Comparison of ENCODE assay signal across 1 cellular context in genomic region chr14:94165744-94166143, GRCh38.
TF ChIP-seq lines count a peak whose summit lies in the region.

No MANE protein-coding gene starts in this region.

TF ChIP-seq in WTC11, 78 proteins besides CTCF, POLR2A, EP300 and RAD21 (continued from another document):
- TF ChIP-seq FOXP4 (CRISPR knock-in tag; IDR thresholded peaks at IDR 0.05) (no peak), OVOL2 (CRISPR knock-in tag; IDR thresholded peaks at IDR 0.05; ENCODE audit: borderline replicate concordance) (no peak), FOXK1 (CRISPR knock-in tag; IDR thresholded peaks at IDR 0.05) (no peak), ZNF121 (CRISPR knock-in tag; IDR thresholded peaks at IDR 0.05) (no peak), ZNF232 (CRISPR knock-in tag; IDR thresholded peaks at IDR 0.05) (no peak), ZNF423 (CRISPR knock-in tag; IDR thresholded peaks at IDR 0.05) (no peak)
TF ChIP-seq in WTC11: peak in this region for 0.
